ENCODE assay signal across 9 cellular contexts in genomic region chr5:177430146-177430951, GRCh38. TPM values are rescaled to one million over a fixed set of nuclear protein-coding genes. Genes with fewer than 3 reads are reported as not detected.
DNase-seq lines count a peak whose midpoint lies in the region; ATAC-seq and TF ChIP-seq lines count a peak whose summit lies in the region.
"Had no signal": no experiment of that assay in that cellular context is flagged by ENCODE, and none has a peak within 500 bp of the region (broad histone marks: within the 10 kb centered on the region; RNA-seq: fewer than 3 reads in every experiment).

No MANE protein-coding gene starts in this region.

- H3K36me3 Mint-ChIP-seq in activated T-helper 2 cell treated with anti-CD3 and anti-CD28 coated beads, Interferon-gamma antibody, Interleukin-2, Interleukin-4, amounts not matched to agents 10 μg/mL and 5 μg/mL and 100 μg/mL, durations not matched to agents 14 hours and 24 hours and 36 hours (ENCODE audit: low read depth): peaks cover 74% of the 10 kb centered on the region
- peaks cover 11% of the 10 kb centered on the region for H3K36me3 Mint-ChIP-seq in nephron (ENCODE audit: low read depth)

- H3K4me2 ChIP-seq in DND-41 (ENCODE audit: insufficient read depth, low read length): peak overlapping the region; percentile 100; the same call in 1 of the 2 replicates

- peak overlapping the region; percentile 78 for H3K27ac ChIP-seq in DND-41 (ENCODE audit: low read length)
- H3K27ac ChIP-seq in HL-60 (replicated peaks): peak overlapping the region; percentile 98
- H3K27ac ChIP-seq in psoas muscle: no peak overlapping the region

- ATAC-seq in DND-41 (ENCODE audit: insufficient read depth, low read depth): no peak
- no peak for ATAC-seq in HG02981 (IDR thresholded peaks at IDR 0.05; ENCODE audit: unreplicated experiment)
- no peak for ATAC-seq in HG03108 (IDR thresholded peaks at IDR 0.05; ENCODE audit: unreplicated experiment)
- no peak for ATAC-seq in GM18873 (IDR thresholded peaks at IDR 0.05; ENCODE audit: low FRiP score, unreplicated experiment)
- no peak for ATAC-seq in psoas muscle

- peak overlapping the region; percentile 91 for H3K4me3 Mint-ChIP-seq in activated T-helper 2 cell treated with anti-CD3 and anti-CD28 coated beads, Interferon-gamma antibody, Interleukin-2, Interleukin-4, amounts not matched to agents 10 μg/mL and 5 μg/mL and 100 μg/mL, durations not matched to agents 14 hours and 24 hours and 36 hours (ENCODE audit: low read depth)
- peak overlapping the region; percentile 44 to 70 (median 47) for H3K4me3 Mint-ChIP-seq in nephron

- intact Hi-C loops in activated T-helper 2 cell treated with anti-CD3 and anti-CD28 coated beads, Interferon-gamma antibody, Interleukin-2, Interleukin-4, amounts not matched to agents 10 μg/mL and 5 μg/mL and 100 μg/mL, durations not matched to agents 14 hours and 24 hours and 36 hours (cut with micrococcal nuclease): no loop called here
- intact Hi-C loops in psoas muscle (cut with DNase I): no loop called here

- H4K20me1 ChIP-seq in DND-41 (ENCODE audit: insufficient read depth, low read length): peaks cover 70% of the 10 kb centered on the region

- WGBS in psoas muscle, 3 donors: 75 to 80% (median 78%) methylated on average over 26 of the region's 26 CpGs

- H3K9me3 ChIP-seq in DND-41 (ENCODE audit: insufficient read depth, low read length, severe bottlenecking) (no peaks in the 10 kb centered on the region), psoas muscle (no peaks in the 10 kb centered on the region)

- DNase-seq in DND-41 (no peak), HL-60 (ENCODE audit: low read depth in 1 of 2, low spot score in 1 of 2) (peak in 1 of 2 experiments; percentile 54), psoas muscle (no peak)
- no peak for DNase-seq in activated T-helper 2 cell treated with anti-CD3 and anti-CD28 coated beads, Interferon-gamma antibody, Interleukin-2, Interleukin-4, amounts not matched to agents 10 μg/mL and 5 μg/mL and 100 μg/mL, durations not matched to agents 14 hours and 24 hours and 36 hours (ENCODE audit: low spot score)
- DNase-seq: dermis blood vessel endothelial cell had no signal

- peaks cover 45% of the 10 kb centered on the region for H3K79me2 ChIP-seq in DND-41 (ENCODE audit: insufficient read depth, low read length)

- H3K36me3 ChIP-seq in DND-41 (ENCODE audit: insufficient read depth, low read length) (peaks cover 59% of the 10 kb centered on the region), psoas muscle (ENCODE audit: insufficient read depth in 1 of 2, low read depth in 1 of 2) (peaks cover 0 to 39% of the 10 kb centered on the region in 2 donors)

- H3K4me1 ChIP-seq in DND-41 (ENCODE audit: insufficient read depth, low read length) (peaks cover 65% of the 10 kb centered on the region), psoas muscle (peaks cover 31% of the 10 kb centered on the region)

- peak overlapping the region; percentile 45 for H3K9ac ChIP-seq in DND-41 (ENCODE audit: low read depth, low read length)

- H3K9me3 Mint-ChIP-seq in activated T-helper 2 cell treated with anti-CD3 and anti-CD28 coated beads, Interferon-gamma antibody, Interleukin-2, Interleukin-4, amounts not matched to agents 10 μg/mL and 5 μg/mL and 100 μg/mL, durations not matched to agents 14 hours and 24 hours and 36 hours: no peaks in the 10 kb centered on the region
- H3K9me3 Mint-ChIP-seq in nephron: no peaks in the 10 kb centered on the region

- H3K27me3 ChIP-seq in DND-41 (ENCODE audit: insufficient read depth, low read length, poor library complexity): no peaks in the 10 kb centered on the region
- H3K27me3 ChIP-seq in HL-60 (ENCODE audit: insufficient read depth, poor library complexity, severe bottlenecking): no peaks in the 10 kb centered on the region
- no peaks in the 10 kb centered on the region for H3K27me3 ChIP-seq in psoas muscle (ENCODE audit: insufficient read depth in 3 of 3, low read length in 2 of 3)

- H3K4me1 Mint-ChIP-seq in activated T-helper 2 cell treated with anti-CD3 and anti-CD28 coated beads, Interferon-gamma antibody, Interleukin-2, Interleukin-4, amounts not matched to agents 10 μg/mL and 5 μg/mL and 100 μg/mL, durations not matched to agents 14 hours and 24 hours and 36 hours (ENCODE audit: low read depth): peaks cover 60% of the 10 kb centered on the region
- peaks cover 15% of the 10 kb centered on the region for H3K4me1 Mint-ChIP-seq in nephron

- no peak overlapping the region for H2AFZ ChIP-seq in DND-41 (ENCODE audit: low read depth, low read length)

- peak overlapping the region; percentile 95 for H3K27ac Mint-ChIP-seq in activated T-helper 2 cell treated with anti-CD3 and anti-CD28 coated beads, Interferon-gamma antibody, Interleukin-2, Interleukin-4, amounts not matched to agents 10 μg/mL and 5 μg/mL and 100 μg/mL, durations not matched to agents 14 hours and 24 hours and 36 hours
- H3K27ac Mint-ChIP-seq in nephron: no peak overlapping the region

- TF ChIP-seq CTCF in DND-41 (IDR thresholded peaks at IDR 0.05; ENCODE audit: borderline replicate concordance, extremely low read depth, low read length, poor library complexity, severe bottlenecking): no peak
- no peak for TF ChIP-seq CTCF in HL-60 (IDR thresholded peaks at IDR 0.05; ENCODE audit: insufficient read depth, low read length)
- TF ChIP-seq CTCF in nephron (IDR thresholded peaks at IDR 0.05; ENCODE audit: unreplicated experiment in 3 of 3): no peak
- no peak for TF ChIP-seq CTCF in psoas muscle (IDR thresholded peaks at IDR 0.05)

- H3K4me3 ChIP-seq in DND-41 (ENCODE audit: low read depth in 1 of 2, low read length in 2 of 2) (no peak overlapping the region), HL-60 (replicated peaks; ENCODE audit: insufficient read depth, low read length) (peak overlapping the region; percentile 27), psoas muscle (no peak overlapping the region)

- no peaks in the 10 kb centered on the region for H3K27me3 Mint-ChIP-seq in activated T-helper 2 cell treated with anti-CD3 and anti-CD28 coated beads, Interferon-gamma antibody, Interleukin-2, Interleukin-4, amounts not matched to agents 10 μg/mL and 5 μg/mL and 100 μg/mL, durations not matched to agents 14 hours and 24 hours and 36 hours (ENCODE audit: low read depth)
- H3K27me3 Mint-ChIP-seq in nephron (ENCODE audit: low read depth): peaks cover 3% of the 10 kb centered on the region

RNA-seq across cellular contexts. Expression of gene GRK6, which starts 3.9 kb away (rescaled TPM):
- 131 and 134 TPM in 2 replicates for total RNA-seq in activated T-helper 2 cell treated with anti-CD3 and anti-CD28 coated beads, Interferon-gamma antibody, Interleukin-2, Interleukin-4, amounts not matched to agents 10 μg/mL and 5 μg/mL and 100 μg/mL, durations not matched to agents 14 hours and 24 hours and 36 hours
- total RNA-seq in psoas muscle: 10 to 100 TPM; 15.8 to 22.6 (median 19.1) TPM
- polyA plus RNA-seq in psoas muscle: 10 to 100 TPM; 12.3 to 14.6 (median 13.2) TPM

RNA-seq across cellular contexts. Expression of gene PRR7, which starts 16.3 kb away (rescaled TPM):
- 12.1 and 13.0 TPM in 2 replicates for total RNA-seq in activated T-helper 2 cell treated with anti-CD3 and anti-CD28 coated beads, Interferon-gamma antibody, Interleukin-2, Interleukin-4, amounts not matched to agents 10 μg/mL and 5 μg/mL and 100 μg/mL, durations not matched to agents 14 hours and 24 hours and 36 hours
- total RNA-seq in psoas muscle: 1 to 10 TPM in 3 of 4 donors, under 1 TPM in 1; 0.88 to 2.6 (median 1.8) TPM
- polyA plus RNA-seq in psoas muscle: 1 to 10 TPM in 1 of 3 donors, under 1 TPM in 2; 0.39 to 3.8 (median 0.48) TPM

RNA-seq across cellular contexts. Expression of gene F12, which starts 21.0 kb away (rescaled TPM):
- total RNA-seq in activated T-helper 2 cell treated with anti-CD3 and anti-CD28 coated beads, Interferon-gamma antibody, Interleukin-2, Interleukin-4, amounts not matched to agents 10 μg/mL and 5 μg/mL and 100 μg/mL, durations not matched to agents 14 hours and 24 hours and 36 hours: 3.5 and 5.8 TPM in 2 replicates
- under 1 TPM in 1 of 4 donors, not detected in 3; 0.40 TPM for total RNA-seq in psoas muscle
- polyA plus RNA-seq in psoas muscle: under 1 TPM; 0.06 to 0.81 (median 0.09) TPM

RNA-seq across cellular contexts. Expression of gene PFN3, which starts 29.9 kb away (rescaled TPM):
- total RNA-seq in activated T-helper 2 cell treated with anti-CD3 and anti-CD28 coated beads, Interferon-gamma antibody, Interleukin-2, Interleukin-4, amounts not matched to agents 10 μg/mL and 5 μg/mL and 100 μg/mL, durations not matched to agents 14 hours and 24 hours and 36 hours: not detected in 2 replicates
- not detected for total RNA-seq in psoas muscle
- not detected for polyA plus RNA-seq in psoas muscle
- total RNA-seq: dermis blood vessel endothelial cell had no signal

RNA-seq across cellular contexts. Expression of gene DBN1, which starts 43.1 kb away (rescaled TPM):
- 28.7 and 32.9 TPM in 2 replicates for total RNA-seq in activated T-helper 2 cell treated with anti-CD3 and anti-CD28 coated beads, Interferon-gamma antibody, Interleukin-2, Interleukin-4, amounts not matched to agents 10 μg/mL and 5 μg/mL and 100 μg/mL, durations not matched to agents 14 hours and 24 hours and 36 hours
- total RNA-seq in psoas muscle: 10 to 100 TPM; 17.7 to 28.4 (median 24.3) TPM
- polyA plus RNA-seq in psoas muscle: 10 to 100 TPM in 2 of 3 donors, 1 to 10 TPM in 1; 8.1 to 20.8 (median 20.1) TPM
